Comparison of ENCODE assay signal across 18 cellular contexts in the genomic region with DNA sequence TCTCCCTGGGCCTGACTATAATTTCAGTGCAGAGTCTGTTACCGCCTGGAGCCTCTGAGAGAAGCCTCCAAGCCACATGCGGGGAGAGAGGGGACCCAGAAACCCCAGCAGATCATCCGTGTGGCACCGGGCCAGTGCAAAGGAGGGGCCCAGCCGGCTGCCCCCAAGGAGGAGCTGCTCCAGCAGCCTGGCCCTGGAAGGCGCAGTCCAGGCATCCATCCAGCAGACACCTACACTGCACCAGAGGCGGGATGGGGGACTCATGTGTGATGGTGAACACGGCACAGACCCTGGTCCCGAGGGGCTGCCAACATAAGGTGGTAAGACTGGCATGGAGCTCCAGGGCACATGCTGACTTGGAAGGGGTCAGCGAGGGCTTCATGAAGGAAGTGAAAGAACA.
"Had no signal": no experiment of that assay in that cellular context is flagged by ENCODE, and none has a peak within 500 bp of the region (broad histone marks: within the 10 kb centered on the region; RNA-seq: fewer than 3 reads in every experiment).

No MANE protein-coding gene starts in this region.

- H3K36me3 Mint-ChIP-seq: activated naive CD8-positive, alpha-beta T cell treated with anti-CD3 and anti-CD28 coated beads for 36 hours had no signal

- H3K9me3 Mint-ChIP-seq: activated naive CD8-positive, alpha-beta T cell treated with anti-CD3 and anti-CD28 coated beads for 36 hours; activated T-helper 1 cell treated with anti-CD3 and anti-CD28 coated beads, Interleukin-12 subunit alpha, Interleukin-12 subunit beta, Interleukin-2, Interleukin-4 antibody, amounts not matched to agents 30 ng/mL and 10 ng/mL and 1 ng/mL, durations not matched to agents 14 hours and 24 hours and 36 hours; memory B cell; stimulated activated naive CD8-positive, alpha-beta T cell treated with anti-CD3 and anti-CD28 coated beads, Interleukin-15, Interleukin-2, amounts not matched to agents 100 ng/mL and 50 ng/mL, for 24 hours had no signal

- ATAC-seq: esophagus mucosa; left lung; mucosa of descending colon; naive thymus-derived CD4-positive, alpha-beta T cell had no signal

- H3K79me2 ChIP-seq: hepatocyte had no signal

- H3K4me1 ChIP-seq: left lung had no signal

- H3K27ac ChIP-seq: hepatocyte, left lung, right atrium auricular region, thoracic aorta had no signal

- H2AFZ ChIP-seq: hepatocyte had no signal

- DNase-seq: activated CD4-positive, alpha-beta T cell treated with anti-CD3 and anti-CD28 coated beads, Interleukin-2, amount 50 U/mL, for 1 hour; activated naive CD8-positive, alpha-beta T cell treated with anti-CD3 and anti-CD28 coated beads for 36 hours; kidney; mucosa of descending colon; naive thymus-derived CD4-positive, alpha-beta T cell; stimulated activated CD4-positive, alpha-beta T cell treated with anti-CD3 and anti-CD28 coated beads, Interleukin-4, amount 100 ng/mL, for 4 hours; stimulated activated CD8-positive, alpha-beta memory T cell treated with anti-CD3 and anti-CD28 coated beads, Interleukin-4, amount 100 ng/mL, for 48 hours; T-helper 9 cell had no signal

- H3K4me3 ChIP-seq: hepatocyte, left lung, mucosa of descending colon, right atrium auricular region, skin epidermis, thoracic aorta had no signal

- H3K36me3 ChIP-seq: right atrium auricular region had no signal

- H3K27ac Mint-ChIP-seq: activated naive CD8-positive, alpha-beta T cell treated with anti-CD3 and anti-CD28 coated beads for 36 hours; activated T-helper 1 cell treated with anti-CD3 and anti-CD28 coated beads, Interleukin-12 subunit alpha, Interleukin-12 subunit beta, Interleukin-2, Interleukin-4 antibody, amounts not matched to agents 30 ng/mL and 10 ng/mL and 1 ng/mL, durations not matched to agents 14 hours and 24 hours and 36 hours; memory B cell; naive thymus-derived CD4-positive, alpha-beta T cell; stimulated activated naive CD8-positive, alpha-beta T cell treated with anti-CD3 and anti-CD28 coated beads, Interleukin-15, Interleukin-2, amounts not matched to agents 100 ng/mL and 50 ng/mL, for 24 hours had no signal

- H3K27me3 Mint-ChIP-seq: activated naive CD8-positive, alpha-beta T cell treated with anti-CD3 and anti-CD28 coated beads for 36 hours; memory B cell; naive thymus-derived CD4-positive, alpha-beta T cell; stimulated activated naive CD8-positive, alpha-beta T cell treated with anti-CD3 and anti-CD28 coated beads, Interleukin-15, Interleukin-2, amounts not matched to agents 100 ng/mL and 50 ng/mL, for 24 hours had no signal

- H3K27me3 ChIP-seq: hepatocyte, left lung, right atrium auricular region had no signal

- H3K4me3 Mint-ChIP-seq: activated naive CD8-positive, alpha-beta T cell treated with anti-CD3 and anti-CD28 coated beads for 36 hours; activated T-helper 1 cell treated with anti-CD3 and anti-CD28 coated beads, Interleukin-12 subunit alpha, Interleukin-12 subunit beta, Interleukin-2, Interleukin-4 antibody, amounts not matched to agents 30 ng/mL and 10 ng/mL and 1 ng/mL, durations not matched to agents 14 hours and 24 hours and 36 hours; memory B cell; naive thymus-derived CD4-positive, alpha-beta T cell; stimulated activated naive CD8-positive, alpha-beta T cell treated with anti-CD3 and anti-CD28 coated beads, Interleukin-15, Interleukin-2, amounts not matched to agents 100 ng/mL and 50 ng/mL, for 24 hours had no signal

- FAIRE-seq: endometrium, kidney had no signal

- H3K9me3 ChIP-seq: left lung, mucosa of descending colon, right atrium auricular region, thoracic aorta had no signal

- H3K4me2 ChIP-seq: hepatocyte had no signal
